17 cellular contexts compared by ENCODE assay signal in genomic region chr19:44658069-44658727, GRCh38. TPM values are rescaled to one million over a fixed set of nuclear protein-coding genes. Genes with fewer than 3 reads are reported as not detected.
"Had no signal": no experiment of that assay in that cellular context is flagged by ENCODE, and none has a peak within 500 bp of the region (broad histone marks: within the 10 kb centered on the region; RNA-seq: fewer than 3 reads in every experiment).

No MANE protein-coding gene starts in this region.

- H3K4me3 ChIP-seq: colonic mucosa, left ventricle myocardium inferior, pancreas, sigmoid colon, stomach, thoracic aorta had no signal

- H3K27ac ChIP-seq: colonic mucosa, left ventricle myocardium inferior, pancreas, sigmoid colon, stomach, thoracic aorta had no signal

- H3K27me3 ChIP-seq: colonic mucosa, pancreas, sigmoid colon, stomach had no signal

- H3K4me1 ChIP-seq: colonic mucosa, pancreas had no signal

- FAIRE-seq: kidney, pancreas, TTC549 had no signal

- ATAC-seq: activated CD8-positive, alpha-beta T cell treated with anti-CD3 and anti-CD28 coated beads for 36 hours; naive thymus-derived CD4-positive, alpha-beta T cell had no signal

- H3K9me3 ChIP-seq: colonic mucosa, left ventricle myocardium inferior, pancreas, sigmoid colon, stomach, thoracic aorta had no signal

- DNase-seq: activated CD4-positive, alpha-beta T cell treated with anti-CD3 and anti-CD28 coated beads for 48 hours; activated CD8-positive, alpha-beta T cell treated with anti-CD3 and anti-CD28 coated beads for 36 hours; activated gamma-delta T cell; activated T-cell treated with anti-CD3 and anti-CD28 coated beads, Interleukin-2, amount 50 U/mL, for 72 hours; colonic mucosa; effector CD4-positive, alpha-beta T cell; foreskin fibroblast; kidney; left ventricle myocardium inferior; naive thymus-derived CD4-positive, alpha-beta T cell; pancreas; sigmoid colon; stimulated activated CD4-positive, alpha-beta T cell treated with anti-CD3 and anti-CD28 coated beads, Interleukin-1b, Interleukin-23, amount 100 ng/mL, for 48 hours; stomach had no signal

RNA-seq across cellular contexts. Expression of gene CEACAM19, which starts 13.1 kb away (rescaled TPM):
- polyA plus RNA-seq: naive thymus-derived CD4-positive, alpha-beta T cell had no signal

RNA-seq across cellular contexts. Expression of gene CEACAM16, which starts 40.8 kb away (rescaled TPM):
- polyA plus RNA-seq: naive thymus-derived CD4-positive, alpha-beta T cell; sigmoid colon; stomach; urinary bladder had no signal

RNA-seq across cellular contexts. Expression of gene IGSF23, which starts 44.8 kb away (rescaled TPM):
- polyA plus RNA-seq: naive thymus-derived CD4-positive, alpha-beta T cell; sigmoid colon; stomach; urinary bladder had no signal
